ENCODE assay signal across 14 cellular contexts in genomic region chr18:35469696-35470095, GRCh38.
"Had no signal": no experiment of that assay in that cellular context is flagged by ENCODE, and none has a peak within 500 bp of the region (broad histone marks: within the 10 kb centered on the region; RNA-seq: fewer than 3 reads in every experiment).

No MANE protein-coding gene starts in this region.

- H3K27ac ChIP-seq: coronary artery, neural progenitor cell, pancreas, tibial artery had no signal

- H3K4me3 Mint-ChIP-seq: activated CD8-positive, alpha-beta T cell treated with anti-CD3 and anti-CD28 coated beads for 36 hours; activated T-cell treated with anti-CD3 and anti-CD28 coated beads, Interleukin-2, amount 50 U/mL, for 72 hours; neural progenitor cell had no signal

- H3K36me3 ChIP-seq: neural progenitor cell, pancreas had no signal

- H3K4me1 ChIP-seq: neural progenitor cell, pancreas, tibial artery had no signal

- H3K4me1 Mint-ChIP-seq: neural progenitor cell had no signal

- H2AFZ ChIP-seq: neural progenitor cell had no signal

- ATAC-seq: activated CD8-positive, alpha-beta T cell treated with anti-CD3 and anti-CD28 coated beads for 36 hours; activated T-cell treated with anti-CD3 and anti-CD28 coated beads, Interleukin-2, amount 50 U/mL, for 72 hours; left ventricle myocardium superior; pancreas had no signal

- H3K27me3 ChIP-seq: gastroesophageal sphincter, neural progenitor cell, pancreas, stomach, tibial artery had no signal

- H3K4me2 ChIP-seq: neural progenitor cell had no signal

- H3K9me3 ChIP-seq: gastroesophageal sphincter, stomach, tibial artery had no signal

- H3K27me3 Mint-ChIP-seq: activated CD8-positive, alpha-beta T cell treated with anti-CD3 and anti-CD28 coated beads for 36 hours had no signal

- H3K9ac ChIP-seq: neural progenitor cell had no signal

- DNase-seq: activated CD8-positive, alpha-beta memory T cell treated with anti-CD3 and anti-CD28 coated beads, Interleukin-2, amount 50 U/mL, for 4 hours; activated CD8-positive, alpha-beta T cell treated with anti-CD3 and anti-CD28 coated beads for 36 hours; activated naive CD4-positive, alpha-beta T cell; activated T-cell treated with anti-CD3 and anti-CD28 coated beads, Interleukin-2, amount 50 U/mL, for 72 hours; effector CD4-positive, alpha-beta T cell; left ventricle myocardium superior; pancreas; stimulated activated CD4-positive, alpha-beta T cell treated with anti-CD3 and anti-CD28 coated beads, Interleukin-15, amount 100 ng/mL, for 24 hours; stimulated activated CD4-positive, alpha-beta T cell treated with anti-CD3 and anti-CD28 coated beads, Interleukin-4, amount 100 ng/mL, for 24 hours; tibial artery had no signal

- H3K27ac Mint-ChIP-seq: activated CD8-positive, alpha-beta T cell treated with anti-CD3 and anti-CD28 coated beads for 36 hours; activated T-cell treated with anti-CD3 and anti-CD28 coated beads, Interleukin-2, amount 50 U/mL, for 72 hours; neural progenitor cell had no signal

- H3K4me3 ChIP-seq: coronary artery, gastroesophageal sphincter, neural progenitor cell, pancreas, stomach, tibial artery had no signal

- H3K9me3 Mint-ChIP-seq: activated CD8-positive, alpha-beta T cell treated with anti-CD3 and anti-CD28 coated beads for 36 hours; activated T-cell treated with anti-CD3 and anti-CD28 coated beads, Interleukin-2, amount 50 U/mL, for 72 hours; neural progenitor cell had no signal
